Comparison of ENCODE assay signal across 28 cellular contexts in genomic region chr1:26330276-26330675, GRCh38.
"Had no signal": no experiment of that assay in that cellular context is flagged by ENCODE, and none has a peak within 500 bp of the region (broad histone marks: within the 10 kb centered on the region; RNA-seq: fewer than 3 reads in every experiment).

No MANE protein-coding gene starts in this region.

- H3K36me3 ChIP-seq: ascending aorta, cardiac muscle cell had no signal

- H3K4me3 ChIP-seq: ascending aorta, cardiac muscle cell had no signal

- DNase-seq: activated CD4-positive, alpha-beta memory T cell treated with anti-CD3 and anti-CD28 coated beads, Interleukin-2, amount 10 ng/mL, durations not matched to agents 7 days and 5 days; activated CD4-positive, alpha-beta T cell treated with anti-CD3 and anti-CD28 coated beads for 1 hour; activated CD4-positive, alpha-beta T cell treated with anti-CD3 and anti-CD28 coated beads for 36 hours; activated CD4-positive, alpha-beta T cell treated with anti-CD3 and anti-CD28 coated beads for 48 hours; activated CD4-positive, alpha-beta T cell treated with anti-CD3 and anti-CD28 coated beads, Interleukin-2, amount 10 ng/mL, durations not matched to agents 7 days and 5 days; activated CD4-positive, alpha-beta T cell treated with anti-CD3 and anti-CD28 coated beads, Interleukin-2, amount 50 U/mL, for 48 hours; activated CD4-positive, CD25-positive, alpha-beta regulatory T cell; activated CD8-positive, alpha-beta memory T cell treated with anti-CD3 and anti-CD28 coated beads for 24 hours; activated CD8-positive, alpha-beta memory T cell treated with anti-CD3 and anti-CD28 coated beads, Interleukin-2, amount 10 ng/mL, durations not matched to agents 7 days and 5 days; activated CD8-positive, alpha-beta memory T cell treated with anti-CD3 and anti-CD28 coated beads, Interleukin-2, amount 50 U/mL, for 48 hours; activated CD8-positive, alpha-beta T cell treated with anti-CD3 and anti-CD28 coated beads, Interleukin-2, amount 10 ng/mL, durations not matched to agents 7 days and 5 days; activated effector memory CD4-positive, alpha-beta T cell treated with Interleukin-2 at 50 U/mL for 16 hours; activated gamma-delta T cell; activated naive CD4-positive, alpha-beta T cell treated with anti-CD3 and anti-CD28 coated beads, Interleukin-2, amount 10 ng/mL, durations not matched to agents 7 days and 5 days; activated naive CD4-positive, alpha-beta T cell treated with Interleukin-2 at 50 U/mL for 16 hours; activated naive CD8-positive, alpha-beta T cell treated with anti-CD3 and anti-CD28 coated beads, Interleukin-2, amount 10 ng/mL, durations not matched to agents 7 days and 5 days; activated naive CD8-positive, alpha-beta T cell treated with anti-CD3 and anti-CD28 coated beads, Interleukin-2, amount 50 U/mL, for 24 hours; activated T-cell treated with anti-CD3 and anti-CD28 coated beads, Interleukin-2, amount 50 U/mL, for 24 hours; activated T-cell treated with anti-CD3 and anti-CD28 coated beads, Interleukin-2, amount 50 U/mL, for 48 hours; amygdala; anterior cingulate cortex; caudate nucleus; cerebellar nuclear complex; T-helper 2 cell; T-helper 9 cell had no signal

- H3K27me3 ChIP-seq: cardiac muscle cell had no signal

- H3K9me3 ChIP-seq: ascending aorta had no signal

- H3K27ac ChIP-seq: ascending aorta, cardiac muscle cell, VCaP had no signal
